In genomic region chr4:64192731-64193412, GRCh38 we compare ENCODE assay signal across 30 cellular contexts.
DNase-seq lines count a peak whose midpoint lies in the region; ATAC-seq and TF ChIP-seq lines count a peak whose summit lies in the region.
"Had no signal": no experiment of that assay in that cellular context is flagged by ENCODE, and none has a peak within 500 bp of the region (broad histone marks: within the 10 kb centered on the region; RNA-seq: fewer than 3 reads in every experiment).

No MANE protein-coding gene starts in this region.

- TF ChIP-seq POLR2A in erythroblast (IDR thresholded peaks at IDR 0.05; ENCODE audit: low read length) = no peak

- H2AFZ ChIP-seq in GM23338 = peak overlapping the region; percentile 21; the same call in 1 of the 2 replicates

- ATAC-seq in GM23338 = peak; percentile 39; the same call in 2 of the 3 replicates
- no peak for ATAC-seq in GM21526 (IDR thresholded peaks at IDR 0.05; ENCODE audit: low FRiP score, unreplicated experiment)
- no peak for ATAC-seq in left lobe of liver
- ATAC-seq: A549, Panc1 had no signal

- H3K4me3 ChIP-seq in GM23338 (no peak overlapping the region), LNCaP clone FGC (ENCODE audit: low read depth, low read length) (no peak overlapping the region)
- H3K4me3 ChIP-seq: A549; BLaER1 treated with 17β-estradiol and CSF1 and Interleukin-3, amounts not matched to agents 10 nM and 100 nM; SK-N-MC had no signal

- H4K20me1 ChIP-seq in GM23338 (replicated peaks; ENCODE audit: insufficient read depth) = no peaks in the 10 kb centered on the region
- H4K20me1 ChIP-seq: BLaER1 treated with 17β-estradiol and CSF1 and Interleukin-3, amounts not matched to agents 10 nM and 100 nM had no signal

- H3K27ac Mint-ChIP-seq in GM23338 = no peak overlapping the region
- H3K27ac Mint-ChIP-seq: CD4-positive, alpha-beta T cell; IgD-negative memory B cell had no signal

- no peaks in the 10 kb centered on the region for H3K36me3 Mint-ChIP-seq in GM23338 (ENCODE audit: low read depth)
- H3K36me3 Mint-ChIP-seq: IgD-negative memory B cell had no signal

- no peaks in the 10 kb centered on the region for H3K9me3 Mint-ChIP-seq in GM23338
- H3K9me3 Mint-ChIP-seq: CD4-positive, alpha-beta T cell had no signal

- H3K36me3 ChIP-seq in GM23338 (ENCODE audit: insufficient read depth) = no peaks in the 10 kb centered on the region
- H3K36me3 ChIP-seq: BLaER1 treated with 17β-estradiol and CSF1 and Interleukin-3, amounts not matched to agents 10 nM and 100 nM had no signal

- H3K27ac ChIP-seq in GM23338 (ENCODE audit: low read depth) (no peak overlapping the region), VCaP (peak overlapping the region; percentile 67)
- H3K27ac ChIP-seq: A549; BLaER1 treated with 17β-estradiol and CSF1 and Interleukin-3, amounts not matched to agents 10 nM and 100 nM; HL-60; KMS-11; RWPE1; SK-N-MC had no signal

- no peaks in the 10 kb centered on the region for H3K27me3 ChIP-seq in GM23338 (ENCODE audit: insufficient read depth)
- H3K27me3 ChIP-seq: BLaER1 treated with 17β-estradiol and CSF1 and Interleukin-3, amounts not matched to agents 10 nM and 100 nM had no signal

- H3K9me2 ChIP-seq in GM23338 (ENCODE audit: insufficient read depth) = no peaks in the 10 kb centered on the region

- no peaks in the 10 kb centered on the region for H3F3A ChIP-seq in GM23338 (replicated peaks; ENCODE audit: low read depth)

- H3K27me3 Mint-ChIP-seq in GM23338 (ENCODE audit: insufficient read depth, low read depth, poor library complexity) = no peaks in the 10 kb centered on the region
- H3K27me3 Mint-ChIP-seq: CD4-positive, alpha-beta T cell; IgD-negative memory B cell had no signal

- peaks cover 4% of the 10 kb centered on the region; the same call in 1 of the 2 replicates for H3K4me1 ChIP-seq in GM23338 (ENCODE audit: insufficient read depth)
- H3K4me1 ChIP-seq: A549; BLaER1 treated with 17β-estradiol and CSF1 and Interleukin-3, amounts not matched to agents 10 nM and 100 nM had no signal

- TF ChIP-seq CTCF in GM23338 (conservative IDR thresholded peaks at IDR 0.05; ENCODE audit: low read depth in 2 of 2) (peak in 1 of 2 experiments; percentile 16; a peak in 1 of 4 replicates), LNCaP clone FGC (IDR thresholded peaks at IDR 0.05; ENCODE audit: control insufficient read depth, extremely low read depth, insufficient read depth) (no peak), VCaP (conservative IDR thresholded peaks at IDR 0.05) (no peak)

- no peak overlapping the region for H3K4me3 Mint-ChIP-seq in GM23338
- H3K4me3 Mint-ChIP-seq: CD4-positive, alpha-beta T cell; IgD-negative memory B cell had no signal

- H3K79me2 ChIP-seq in GM23338 (replicated peaks; ENCODE audit: insufficient read depth) = no peaks in the 10 kb centered on the region

- no peak overlapping the region for H3K4me2 ChIP-seq in GM23338
- H3K4me2 ChIP-seq: A549; BLaER1 treated with 17β-estradiol and CSF1 and Interleukin-3, amounts not matched to agents 10 nM and 100 nM; KMS-11 had no signal

- no peak for DNase-seq in GM23338 (ENCODE audit: low spot score)
- peak; percentile 15 for DNase-seq in LNCaP clone FGC (ENCODE audit: low read depth)
- peak; percentile 3 for DNase-seq in midbrain (lab: John Stamatoyannopoulos, UW)
- no peak for DNase-seq in left lobe of liver (ENCODE audit: low spot score)
- DNase-seq in erythroblast (lab: John Stamatoyannopoulos, UW) = no peak
- DNase-seq: AML-193; CD4-positive, alpha-beta T cell; COR-L47; GOT3; HCEC 1CT; MV-4-11; NCI-H1105; NCI-H1436 treated with DMSO at 0.1 percent for 48 hours; NCI-H187 treated with DMSO at 0.1 percent for 48 hours; NCI-H446; NCI-H524 treated with DMSO at 0.1 percent for 48 hours; NCI-H82; NK-92 treated with Interleukin-12 subunit alpha and Interleukin-12 subunit beta, amount 100 ng/mL, for 24 hours; SIG-M5; SW 1271 had no signal

- H3K4me1 Mint-ChIP-seq in GM23338 = peaks cover 9% of the 10 kb centered on the region
- H3K4me1 Mint-ChIP-seq: IgD-negative memory B cell had no signal

TF ChIP-seq in GM23338, 12 proteins besides CTCF, POLR2A, EP300 and RAD21 (continues in another document):
- no peak for TF ChIP-seq CREB1 (CRISPR knock-in tag; IDR thresholded peaks at IDR 0.05; ENCODE audit: low read depth)
- TF ChIP-seq ZNF331 (CRISPR knock-in tag; IDR thresholded peaks at IDR 0.05; ENCODE audit: low read depth) = no peak
- no peak for TF ChIP-seq ZNF462 (CRISPR knock-in tag; IDR thresholded peaks at IDR 0.05)
- TF ChIP-seq ZNF114 (CRISPR knock-in tag; IDR thresholded peaks at IDR 0.05) = no peak
- no peak for TF ChIP-seq STAT1 (IDR thresholded peaks at IDR 0.05; ENCODE audit: unreplicated experiment)

Comparison
In these comparisons a context has a peak if more than half of its experiments do, and no peak if none do; other contexts are left out.
1. DNase-seq: peak in LNCaP clone FGC (single experiment) and midbrain (single experiment); none in GM23338 (single experiment), left lobe of liver (single experiment) and erythroblast (0 of 2).